18 cellular contexts compared by ENCODE assay signal in genomic region chr3:43320288-43320687, GRCh38.
"Had no signal": no experiment of that assay in that cellular context is flagged by ENCODE, and none has a peak within 500 bp of the region (broad histone marks: within the 10 kb centered on the region; RNA-seq: fewer than 3 reads in every experiment).

No MANE protein-coding gene starts in this region.

- H3K4me1 ChIP-seq: breast epithelium had no signal

- H3K9me3 Mint-ChIP-seq: activated naive CD4-positive, alpha-beta T cell treated with anti-CD3 and anti-CD28 coated beads, Interleukin-2, amount 10 ng/mL, durations not matched to agents 7 days and 5 days; memory B cell had no signal

- H3K27ac Mint-ChIP-seq: activated CD8-positive, alpha-beta memory T cell treated with anti-CD3 and anti-CD28 coated beads, Interleukin-2, amount 10 ng/mL, durations not matched to agents 7 days and 5 days; activated naive CD4-positive, alpha-beta T cell treated with anti-CD3 and anti-CD28 coated beads, Interleukin-2, amount 10 ng/mL, durations not matched to agents 7 days and 5 days; memory B cell; WTC11 had no signal

- DNase-seq: activated CD8-positive, alpha-beta memory T cell treated with anti-CD3 and anti-CD28 coated beads, Interleukin-2, amount 10 ng/mL, durations not matched to agents 7 days and 5 days; activated naive CD4-positive, alpha-beta T cell treated with anti-CD3 and anti-CD28 coated beads, Interleukin-2, amount 10 ng/mL, durations not matched to agents 7 days and 5 days; aorta; foreskin keratinocyte; head of caudate nucleus; islet precursor cell; ovary; retina; stimulated activated CD4-positive, alpha-beta T cell treated with anti-CD3 and anti-CD28 coated beads, Interleukin-4, amount 100 ng/mL, for 4 hours; substantia nigra; trophoblast cell had no signal

- H3K4me3 Mint-ChIP-seq: activated CD8-positive, alpha-beta memory T cell treated with anti-CD3 and anti-CD28 coated beads, Interleukin-2, amount 10 ng/mL, durations not matched to agents 7 days and 5 days; activated naive CD4-positive, alpha-beta T cell treated with anti-CD3 and anti-CD28 coated beads, Interleukin-2, amount 10 ng/mL, durations not matched to agents 7 days and 5 days; memory B cell; neural crest cell; WTC11 had no signal

- ATAC-seq: activated CD8-positive, alpha-beta memory T cell treated with anti-CD3 and anti-CD28 coated beads, Interleukin-2, amount 10 ng/mL, durations not matched to agents 7 days and 5 days; foreskin keratinocyte; SK-N-SH treated with all-trans-retinoic acid at 6 μM for 48 hours; WTC11 had no signal

- H3K36me3 ChIP-seq: breast epithelium, ovary had no signal

- H3K27me3 Mint-ChIP-seq: activated CD8-positive, alpha-beta memory T cell treated with anti-CD3 and anti-CD28 coated beads, Interleukin-2, amount 10 ng/mL, durations not matched to agents 7 days and 5 days; activated naive CD4-positive, alpha-beta T cell treated with anti-CD3 and anti-CD28 coated beads, Interleukin-2, amount 10 ng/mL, durations not matched to agents 7 days and 5 days; memory B cell had no signal

- H3K9me3 ChIP-seq: breast epithelium, ovary had no signal

- H3K27me3 ChIP-seq: breast epithelium, foreskin keratinocyte, ovary had no signal

- H3K27ac ChIP-seq: foreskin keratinocyte, ovary had no signal

- FAIRE-seq: endometrium had no signal

- H3K4me3 ChIP-seq: breast epithelium, ovary, skin epidermis had no signal
